Comparison of ENCODE assay signal across 8 cellular contexts in genomic region chr9:125631391-125632085, GRCh38.
DNase-seq lines count a peak whose midpoint lies in the region; ATAC-seq and TF ChIP-seq lines count a peak whose summit lies in the region.

No MANE protein-coding gene starts in this region.

- H3K27ac ChIP-seq in RWPE1 (no peak overlapping the region), coronary artery (no peak overlapping the region), mesendoderm (ENCODE audit: low read depth, low read length) (no peak overlapping the region)

- H3K9ac ChIP-seq in mesendoderm (ENCODE audit: low read length) = no peak overlapping the region

- no peaks in the 10 kb centered on the region for H3K36me3 ChIP-seq in mesendoderm (ENCODE audit: control insufficient read depth, insufficient read depth, low read length)

- H2BK15ac ChIP-seq in mesendoderm (replicated peaks; ENCODE audit: low read depth) = no peak overlapping the region

- H3K79me1 ChIP-seq in mesendoderm (ENCODE audit: low read length) = peaks cover 7% of the 10 kb centered on the region

- peaks cover 8% of the 10 kb centered on the region for H3K4me1 ChIP-seq in mesendoderm (ENCODE audit: control insufficient read depth, low read depth, low read length)

- H4K8ac ChIP-seq in mesendoderm (ENCODE audit: low read depth, low read length) = no peak overlapping the region

- POLR2A ChIA-PET in RWPE1 (lab: Yijun Ruan, JAX; ENCODE audit: low non-redundant PET) = no interaction called here

- no peak overlapping the region for H3K56ac ChIP-seq in mesendoderm (ENCODE audit: low read length)

- H2BK120ac ChIP-seq in mesendoderm (ENCODE audit: low read depth, low read length) = no peak overlapping the region

- no peak overlapping the region for H2BK5ac ChIP-seq in mesendoderm (ENCODE audit: low read length)

- CTCF ChIA-PET in RWPE1 (lab: Yijun Ruan, JAX) = interaction anchor here (0.6 kb wide), 1 partner anchor 1261 kb away, joined by 3 read pairs; no protein-coding TSS in a partner anchor

- H3K4me3 ChIP-seq in coronary artery = no peak overlapping the region
- H3K4me3 ChIP-seq in mesendoderm (ENCODE audit: low read length) = no peak overlapping the region

- no peak overlapping the region for H4K5ac ChIP-seq in mesendoderm (ENCODE audit: low read length)

- no peak overlapping the region for H3K4me2 ChIP-seq in mesendoderm (ENCODE audit: low read length)

- no CpG with 5 or more reads among the region's 7 CpGs for WGBS in mesendoderm (ENCODE audit: extremely low coverage, insufficient coverage, low lambda C conversion rate)

- no peaks in the 10 kb centered on the region for H3K27me3 ChIP-seq in mesendoderm (ENCODE audit: insufficient read depth, low read length, poor library complexity)

- DNase-seq in NCI-H2196 (lab: John Stamatoyannopoulos, UW; ENCODE audit: unreplicated experiment) (peak; percentile 13), NCI-H2196 treated with DMSO at 0.1 percent for 48 hours (lab: John Stamatoyannopoulos, UW; ENCODE audit: unreplicated experiment) (no peak), RWPE1 (ENCODE audit: low spot score) (peak; percentile 26), coronary artery (ENCODE audit: low spot score) (no peak), mesendoderm (peak; percentile 65), T-helper 9 cell (no peak), occipital lobe (lab: John Stamatoyannopoulos, UW) (no peak)

- no peak overlapping the region for H3K4ac ChIP-seq in mesendoderm (ENCODE audit: low read depth, low read length)

- H3K79me2 ChIP-seq in mesendoderm (ENCODE audit: control insufficient read depth, insufficient read depth, low read length) = peaks cover 9% of the 10 kb centered on the region

- no peak overlapping the region for H3K23ac ChIP-seq in mesendoderm (ENCODE audit: low read length)

- ATAC-seq in HG03520 (IDR thresholded peaks at IDR 0.05; ENCODE audit: unreplicated experiment) = peak; percentile 35

- no peak; the same call in 1 of the 2 replicates for TF ChIP-seq CTCF in RWPE1 (conservative IDR thresholded peaks at IDR 0.05; ENCODE audit: low read depth)
- peak; percentile 33 for TF ChIP-seq CTCF in coronary artery (IDR thresholded peaks at IDR 0.05)

- H3K18ac ChIP-seq in mesendoderm (ENCODE audit: low read length) = no peak overlapping the region

- H2AK5ac ChIP-seq in mesendoderm (ENCODE audit: low read length) = no peak overlapping the region

Comparison
In these comparisons a context has a peak if more than half of its experiments do, and no peak if none do; other contexts are left out.
1. DNase-seq: peak in NCI-H2196 (single experiment), RWPE1 (single experiment) and mesendoderm (single experiment); none in NCI-H2196 treated with DMSO at 0.1 percent for 48 hours (single experiment), coronary artery (single experiment), T-helper 9 cell (single experiment) and occipital lobe (single experiment).